ENCODE assay signal across 8 cellular contexts in genomic region chr2:69645026-69645425, GRCh38. TPM values are rescaled to one million over a fixed set of nuclear protein-coding genes. Genes with fewer than 3 reads are reported as not detected.
DNase-seq lines count a peak whose midpoint lies in the region; ATAC-seq and TF ChIP-seq lines count a peak whose summit lies in the region.

No MANE protein-coding gene starts in this region.

- H3K36me3 Mint-ChIP-seq in activated B cell treated with CpG ODN at 0.5 μM for 24 hours (ENCODE audit: low read depth), result peaks cover 4% of the 10 kb centered on the region

- H3K4me3 ChIP-seq in spleen, result peak overlapping the region; percentile 68 to 93 (median 86)

- CTCF ChIA-PET in activated B cell treated with CpG ODN at 0.5 μM for 24 hours (lab: Charles Lee), result interaction anchor here (0.6 kb wide), 1 partner anchor 1582 kb away, joined by 3 read pairs; the partner anchor contains the start of gene PAIP2B

- H3K27me3 ChIP-seq in spleen (replicated peaks in 1 of 7), result peaks cover 0 to 48% (median 0%) of the 10 kb centered on the region in 7 donors

- peaks cover 45% of the 10 kb centered on the region for H3K4me1 Mint-ChIP-seq in activated B cell treated with CpG ODN at 0.5 μM for 24 hours

- peak overlapping the region; percentile 98 for H3K27ac ChIP-seq in 22Rv1
- peak overlapping the region; percentile 87 to 98 (median 96) for H3K27ac ChIP-seq in spleen

- intact Hi-C loops in activated B cell treated with CpG ODN at 0.5 μM for 24 hours (cut with micrococcal nuclease), result no loop called here
- intact Hi-C loops in spleen (cut with DNase I; ENCODE audit: low total_unique reads), result no loop called here

- POLR2A ChIA-PET in activated B cell treated with CpG ODN at 0.5 μM for 24 hours (lab: Charles Lee), result interaction anchor here (0.6 to 3.2 kb wide), 2 partner anchors 15 to 208 kb away, joined by 6 to 25 read pairs; partner anchors contain the start of gene NFU1

- ATAC-seq in activated B cell treated with CpG ODN at 0.5 μM for 24 hours (ENCODE audit: low read depth), result no peak
- no peak for ATAC-seq in HG03439 (IDR thresholded peaks at IDR 0.05; ENCODE audit: unreplicated experiment)

- H3K36me3 ChIP-seq in spleen, result no peaks in the 10 kb centered on the region

- TF ChIP-seq POLR2A in GM18951 (IDR thresholded peaks at IDR 0.05; ENCODE audit: extremely low read depth, insufficient read depth, insufficient read length) (peak; percentile 26), spleen (IDR thresholded peaks at IDR 0.05) (no peak)

- 8 to 13% (median 9%) methylated on average over 7 of the region's 7 CpGs for WGBS in spleen, 5 donors

- no peaks in the 10 kb centered on the region for H3K9me3 ChIP-seq in spleen

- no peak overlapping the region for H3K27ac Mint-ChIP-seq in activated B cell treated with CpG ODN at 0.5 μM for 24 hours

- DNase-seq in activated B cell treated with CpG ODN at 0.5 μM for 24 hours (no peak), globus pallidus (ENCODE audit: low spot score) (peak; percentile 47), spleen (no peak), NOMO-1 treated with dmso at 0.1 percent for 144 hours (lab: John Stamatoyannopoulos, UW; ENCODE audit: unreplicated experiment) (no peak), NCI-H1417 treated with DMSO at 0.1 percent for 48 hours (lab: John Stamatoyannopoulos, UW) (no peak)

- peaks cover 31 to 88% (median 73%) of the 10 kb centered on the region in 6 donors for H3K4me1 ChIP-seq in spleen

- peaks cover 58% of the 10 kb centered on the region for H3K27me3 Mint-ChIP-seq in activated B cell treated with CpG ODN at 0.5 μM for 24 hours

- peak overlapping the region; percentile 97 for H3K4me3 Mint-ChIP-seq in activated B cell treated with CpG ODN at 0.5 μM for 24 hours

- in situ Hi-C loops in GM18951 (cut with MboI; ENCODE audit: low sequenced_read_pairs, unreplicated experiment), result no loop called here

- TF ChIP-seq CTCF in 22Rv1 (IDR thresholded peaks at IDR 0.05) (no peak), activated B cell treated with CpG ODN at 0.5 μM for 24 hours (IDR thresholded peaks at IDR 0.05) (no peak), spleen (IDR thresholded peaks at IDR 0.05 in 8 of 11, conservative IDR thresholded peaks at IDR 0.05 in 3 of 11) (no peak)

- H3K9me3 Mint-ChIP-seq in activated B cell treated with CpG ODN at 0.5 μM for 24 hours, result peaks cover 5% of the 10 kb centered on the region

RNA-seq across cellular contexts. Expression of gene AAK1, which starts 1.5 kb away (rescaled TPM):
- total RNA-seq in activated B cell treated with CpG ODN at 0.5 μM for 24 hours (4.7 and 5.6 TPM in 2 replicates), spleen (10 to 100 TPM; 57.7 to 95.1 (median 88.4) TPM)
- 10 to 100 TPM in 2 of 3 donors, 1 to 10 TPM in 1; 8.3 to 29.9 (median 10.9) TPM for polyA plus RNA-seq in spleen
